14 cellular contexts compared by ENCODE assay signal in genomic region chr2:145798419-145798818, GRCh38.
DNase-seq lines count a peak whose midpoint lies in the region; ATAC-seq and TF ChIP-seq lines count a peak whose summit lies in the region.
"Had no signal": no experiment of that assay in that cellular context is flagged by ENCODE, and none has a peak within 500 bp of the region (broad histone marks: within the 10 kb centered on the region; RNA-seq: fewer than 3 reads in every experiment).

No MANE protein-coding gene starts in this region.

- H3K27me3 Mint-ChIP-seq in endodermal cell (ENCODE audit: insufficient read depth) (no peaks in the 10 kb centered on the region), progenitor cell of endocrine pancreas (no peaks in the 10 kb centered on the region)
- peaks cover 0 to 2% of the 10 kb centered on the region in 2 donors for H3K27me3 Mint-ChIP-seq in CD8-positive, alpha-beta memory T cell
- H3K27me3 Mint-ChIP-seq: CD4-positive, alpha-beta memory T cell had no signal

- DNase-seq in RWPE2 (ENCODE audit: low spot score) (no peak), endodermal cell (peak; percentile 66), kidney tubule cell (ENCODE audit: low spot score) (peak; percentile 9), progenitor cell of endocrine pancreas (ENCODE audit: low spot score, unreplicated experiment) (no peak)
- no peak for DNase-seq in CD8-positive, alpha-beta memory T cell
- DNase-seq in effector memory CD4-positive, alpha-beta T cell: no peak
- DNase-seq: C1 segment of cervical spinal cord; Caco-2; CD4-positive, alpha-beta memory T cell; DMS153; DND-41; GM23248; H7; HCEC 1CT had no signal

- H3K4me1 Mint-ChIP-seq in endodermal cell (peaks cover 27% of the 10 kb centered on the region), progenitor cell of endocrine pancreas (ENCODE audit: low read depth) (peaks cover 28% of the 10 kb centered on the region)
- no peaks in the 10 kb centered on the region for H3K4me1 Mint-ChIP-seq in CD8-positive, alpha-beta memory T cell
- H3K4me1 Mint-ChIP-seq: CD4-positive, alpha-beta memory T cell had no signal

- H3K36me3 Mint-ChIP-seq in endodermal cell (ENCODE audit: low read depth) (no peaks in the 10 kb centered on the region), progenitor cell of endocrine pancreas (ENCODE audit: insufficient read depth) (no peaks in the 10 kb centered on the region)
- no peaks in the 10 kb centered on the region for H3K36me3 Mint-ChIP-seq in CD8-positive, alpha-beta memory T cell
- H3K36me3 Mint-ChIP-seq: CD4-positive, alpha-beta memory T cell had no signal

- CTCF ChIA-PET in CD8-positive, alpha-beta memory T cell (lab: Charles Lee): no interaction called here

- POLR2A ChIA-PET in CD8-positive, alpha-beta memory T cell (lab: Charles Lee): no interaction called here

- H3K9ac ChIP-seq in endodermal cell (ENCODE audit: extremely low read depth, low read length, poor library complexity, severe bottlenecking): no peak overlapping the region
- H3K9ac ChIP-seq: GM23248 had no signal

- H3K4me3 ChIP-seq in RWPE2 (ENCODE audit: severe bottlenecking) (no peak overlapping the region), endodermal cell (ENCODE audit: low read length) (peak overlapping the region; percentile 27)
- H3K4me3 ChIP-seq in CD8-positive, alpha-beta memory T cell (ENCODE audit: low read length): no peak overlapping the region
- no peak overlapping the region for H3K4me3 ChIP-seq in effector memory CD4-positive, alpha-beta T cell (ENCODE audit: insufficient read depth, low read depth, low read length, poor library complexity, severe bottlenecking)
- H3K4me3 ChIP-seq: GM23248 had no signal

- ATAC-seq in RWPE2 (ENCODE audit: low read depth): no peak

- 50 to 80% methylated on average over 1 of the region's 1 CpG for WGBS in endodermal cell (ENCODE audit: insufficient coverage in 1 of 2, insufficient read length in 1 of 2), 2 experiments

- H3K4me1 ChIP-seq in RWPE2 (ENCODE audit: insufficient read depth, poor library complexity, severe bottlenecking): peaks cover 30% of the 10 kb centered on the region
- peaks cover 8% of the 10 kb centered on the region for H3K4me1 ChIP-seq in endodermal cell (ENCODE audit: control insufficient read depth, insufficient read depth, low read length)
- no peaks in the 10 kb centered on the region for H3K4me1 ChIP-seq in CD8-positive, alpha-beta memory T cell (ENCODE audit: insufficient read depth, low read length)
- H3K4me1 ChIP-seq in effector memory CD4-positive, alpha-beta T cell (ENCODE audit: control insufficient read depth, insufficient read depth, low read length, poor library complexity, severe bottlenecking): no peaks in the 10 kb centered on the region

- no peak overlapping the region for H3K4me3 Mint-ChIP-seq in endodermal cell
- no peak overlapping the region for H3K4me3 Mint-ChIP-seq in progenitor cell of endocrine pancreas (ENCODE audit: low read depth)
- no peak overlapping the region for H3K4me3 Mint-ChIP-seq in CD8-positive, alpha-beta memory T cell
- H3K4me3 Mint-ChIP-seq: CD4-positive, alpha-beta memory T cell had no signal

- TF ChIP-seq CTCF in RWPE2 (IDR thresholded peaks at IDR 0.05; ENCODE audit: poor library complexity, severe bottlenecking): no peak
- no peak for TF ChIP-seq CTCF in endodermal cell (conservative IDR thresholded peaks at IDR 0.05)
- no peak for TF ChIP-seq CTCF in progenitor cell of endocrine pancreas (IDR thresholded peaks at IDR 0.05; ENCODE audit: unreplicated experiment)

- peaks cover 2% of the 10 kb centered on the region for H3K9me3 Mint-ChIP-seq in endodermal cell
- H3K9me3 Mint-ChIP-seq in progenitor cell of endocrine pancreas (ENCODE audit: low read depth): peaks cover 3% of the 10 kb centered on the region
- peaks cover 0 to 3% (median 0%) of the 10 kb centered on the region in 5 donors for H3K9me3 Mint-ChIP-seq in CD8-positive, alpha-beta memory T cell

- H3K9me3 ChIP-seq in RWPE2 (ENCODE audit: severe bottlenecking): no peaks in the 10 kb centered on the region
- H3K9me3 ChIP-seq in endodermal cell (ENCODE audit: control insufficient read depth, low read length): no peaks in the 10 kb centered on the region
- no peaks in the 10 kb centered on the region for H3K9me3 ChIP-seq in CD8-positive, alpha-beta memory T cell (ENCODE audit: low read length)
- H3K9me3 ChIP-seq in effector memory CD4-positive, alpha-beta T cell (ENCODE audit: control insufficient read depth, low read length): no peaks in the 10 kb centered on the region
- H3K9me3 ChIP-seq: Caco-2 had no signal

- H3K27me3 ChIP-seq in RWPE2 (ENCODE audit: insufficient read depth, poor library complexity, severe bottlenecking) (no peaks in the 10 kb centered on the region), endodermal cell (ENCODE audit: control insufficient read depth, insufficient read depth, low read length, poor library complexity, severe bottlenecking) (no peaks in the 10 kb centered on the region)
- no peaks in the 10 kb centered on the region for H3K27me3 ChIP-seq in CD8-positive, alpha-beta memory T cell (ENCODE audit: insufficient read depth, low read length, poor library complexity, severe bottlenecking)
- no peaks in the 10 kb centered on the region for H3K27me3 ChIP-seq in effector memory CD4-positive, alpha-beta T cell (replicated peaks; ENCODE audit: control insufficient read depth, insufficient read depth, low read length, poor library complexity, severe bottlenecking)

- H3K27ac Mint-ChIP-seq in endodermal cell: peak overlapping the region; percentile 40
- peak overlapping the region; percentile 27 for H3K27ac Mint-ChIP-seq in progenitor cell of endocrine pancreas
- no peak overlapping the region for H3K27ac Mint-ChIP-seq in CD8-positive, alpha-beta memory T cell
- H3K27ac Mint-ChIP-seq: CD4-positive, alpha-beta memory T cell had no signal

- H3K27ac ChIP-seq in RWPE2 (ENCODE audit: poor library complexity, severe bottlenecking) (peak overlapping the region; percentile 56), endodermal cell (ENCODE audit: low read depth, low read length) (no peak overlapping the region)
- no peak overlapping the region for H3K27ac ChIP-seq in CD8-positive, alpha-beta memory T cell (ENCODE audit: low read depth, low read length)
- no peak overlapping the region for H3K27ac ChIP-seq in effector memory CD4-positive, alpha-beta T cell (ENCODE audit: insufficient read depth, low read length, poor library complexity, severe bottlenecking)
- H3K27ac ChIP-seq: GM23248 had no signal

- no peaks in the 10 kb centered on the region for H3K36me3 ChIP-seq in RWPE2 (ENCODE audit: low read depth)
- H3K36me3 ChIP-seq in endodermal cell (ENCODE audit: control insufficient read depth, insufficient read depth, low read length): no peaks in the 10 kb centered on the region
- no peaks in the 10 kb centered on the region for H3K36me3 ChIP-seq in CD8-positive, alpha-beta memory T cell (ENCODE audit: insufficient read depth, low read length)
- no peaks in the 10 kb centered on the region for H3K36me3 ChIP-seq in effector memory CD4-positive, alpha-beta T cell (ENCODE audit: control insufficient read depth, insufficient read depth, low read length)

Comparison
In these comparisons a context has a peak if more than half of its experiments do, and no peak if none do; other contexts are left out.
1. DNase-seq: peak in endodermal cell (single experiment) and kidney tubule cell (single experiment); none in RWPE2 (single experiment), progenitor cell of endocrine pancreas (single experiment), CD8-positive, alpha-beta memory T cell (0 of 5) and effector memory CD4-positive, alpha-beta T cell (0 of 3).
2. H3K27ac Mint-ChIP-seq: peak in endodermal cell (single experiment) and progenitor cell of endocrine pancreas (single experiment); none in CD8-positive, alpha-beta memory T cell (0 of 8).